ENCODE assay signal across 2 cellular contexts in genomic region chr17:62727916-62728672, GRCh38.
TF ChIP-seq lines count a peak whose summit lies in the region.

No MANE protein-coding gene starts in this region.

TF ChIP-seq in SK-N-SH, 30 proteins besides CTCF, POLR2A, EP300 and RAD21 (continued from another document):
- no peak for TF ChIP-seq IRF3 (IDR thresholded peaks at IDR 0.05; ENCODE audit: low read depth, low read length)
- TF ChIP-seq GABPA (IDR thresholded peaks at IDR 0.05; ENCODE audit: low read depth), result no peak
- TF ChIP-seq EZH2phosphoT487 (IDR thresholded peaks at IDR 0.05; ENCODE audit: borderline replicate concordance, low read depth), result no peak
- TF ChIP-seq USF1 (IDR thresholded peaks at IDR 0.05; ENCODE audit: borderline replicate concordance, low read depth), result no peak
- no peak for TF ChIP-seq REST (IDR thresholded peaks at IDR 0.05; ENCODE audit: low read depth, low read length)
- no peak for TF ChIP-seq ZBTB33 (IDR thresholded peaks at IDR 0.05; ENCODE audit: borderline replicate concordance, low read depth)
- TF ChIP-seq FOXM1 (IDR thresholded peaks at IDR 0.05; ENCODE audit: low read depth), result no peak
- no peak for TF ChIP-seq TEAD4 (IDR thresholded peaks at IDR 0.05; ENCODE audit: borderline replicate concordance, insufficient read depth)
TF ChIP-seq in SK-N-SH: peak in this region for 0.

TF ChIP-seq in SK-N-SH treated with all-trans-retinoic acid at 6 μM for 48 hours, 23 proteins besides CTCF, POLR2A, EP300 and RAD21 (continued from another document):
- TF ChIP-seq CREB5 (CRISPR knock-in tag; IDR thresholded peaks at IDR 0.05; ENCODE audit: low read depth) (no peak), RARB (CRISPR knock-in tag; IDR thresholded peaks at IDR 0.05) (no peak), BACH2 (CRISPR knock-in tag; IDR thresholded peaks at IDR 0.05; ENCODE audit: borderline replicate concordance) (no peak), PATZ1 (CRISPR knock-in tag; IDR thresholded peaks at IDR 0.05; ENCODE audit: borderline replicate concordance) (no peak), ESRRG (CRISPR knock-in tag; IDR thresholded peaks at IDR 0.05) (no peak), CSRNP3 (CRISPR knock-in tag; IDR thresholded peaks at IDR 0.05) (no peak), CSDC2 (CRISPR knock-in tag; IDR thresholded peaks at IDR 0.05) (no peak), SNAI2 (CRISPR knock-in tag; IDR thresholded peaks at IDR 0.05) (no peak), GLIS3 (CRISPR knock-in tag; IDR thresholded peaks at IDR 0.05) (no peak), ZNF565 (CRISPR knock-in tag; conservative IDR thresholded peaks at IDR 0.05; ENCODE audit: low read depth) (no peak), ZFP30 (CRISPR knock-in tag; IDR thresholded peaks at IDR 0.05) (no peak)
TF ChIP-seq in SK-N-SH treated with all-trans-retinoic acid at 6 μM for 48 hours: peak in this region for 0.
